1 cellular context compared by ENCODE assay signal in the genomic region with DNA sequence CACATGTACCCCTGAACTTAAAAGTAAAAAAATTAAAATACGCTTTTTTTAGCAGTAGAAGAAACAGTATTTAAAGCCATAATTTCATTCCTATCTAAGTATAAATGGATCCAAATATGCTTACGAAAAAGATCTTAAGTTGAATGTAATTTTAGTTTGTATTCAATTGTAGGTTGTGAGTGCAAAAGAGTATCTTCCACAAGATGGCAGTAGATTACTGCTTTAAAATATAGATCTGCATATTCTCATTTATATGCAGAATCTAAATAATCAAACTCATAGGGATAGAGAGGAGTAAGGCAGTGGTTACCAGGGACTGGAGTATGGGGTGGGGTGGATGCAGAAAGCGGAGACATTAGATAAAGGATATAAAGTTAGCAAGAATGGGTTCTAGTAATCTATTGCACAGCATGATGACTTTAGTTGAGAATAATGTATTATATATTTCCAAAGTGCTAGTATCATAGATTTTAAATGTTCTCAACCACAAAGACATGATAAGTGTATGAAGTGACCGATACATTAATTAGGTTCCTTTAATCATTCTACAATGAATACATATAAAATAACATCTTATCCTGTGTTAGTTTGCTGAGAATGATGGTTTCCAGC.
TF ChIP-seq lines count a peak whose summit lies in the region.

No MANE protein-coding gene starts in this region.

TF ChIP-seq in HepG2, 621 proteins besides CTCF, POLR2A, EP300 and RAD21:
- TF ChIP-seq STAG1 (CRISPR knock-in tag; IDR thresholded peaks at IDR 0.05) = peak; percentile 41
- TF ChIP-seq PLRG1 (conservative IDR thresholded peaks at IDR 0.05) = no peak
